ENCODE assay signal across 31 cellular contexts in the genomic region with DNA sequence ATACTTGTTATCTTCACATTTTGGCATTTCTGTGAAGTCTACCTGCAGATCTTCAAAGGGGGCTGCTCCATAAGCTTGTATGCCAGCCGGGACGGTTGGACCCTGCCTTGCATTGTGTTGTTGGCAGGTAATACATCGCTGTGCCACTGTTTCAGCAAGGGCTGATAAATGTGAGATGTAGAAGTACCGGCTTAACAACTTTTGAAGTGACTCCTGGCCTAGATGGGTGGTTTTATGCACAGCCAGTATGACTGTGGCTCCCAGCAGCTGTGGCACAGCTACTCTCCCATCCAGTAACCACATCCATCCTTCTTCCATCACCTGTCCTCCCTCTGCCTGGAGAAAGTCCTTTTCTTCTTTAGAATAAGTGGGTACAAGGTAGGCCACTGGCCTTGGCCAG. TPM values are rescaled to one million over a fixed set of nuclear protein-coding genes. Genes with fewer than 3 reads are reported as not detected.
"Had no signal": no experiment of that assay in that cellular context is flagged by ENCODE, and none has a peak within 500 bp of the region (broad histone marks: within the 10 kb centered on the region; RNA-seq: fewer than 3 reads in every experiment).

No MANE protein-coding gene starts in this region.

- H3K27me3 ChIP-seq: brain microvascular endothelial cell had no signal

- H3K4me3 Mint-ChIP-seq: activated CD4-positive, alpha-beta memory T cell treated with anti-CD3 and anti-CD28 coated beads for 36 hours; activated CD4-positive, alpha-beta T cell treated with anti-CD3 and anti-CD28 coated beads for 36 hours; activated CD4-positive, alpha-beta T cell treated with anti-CD3 and anti-CD28 coated beads, Interleukin-2, amount 10 ng/mL, durations not matched to agents 24 days and 14 days; activated CD8-positive, alpha-beta memory T cell treated with anti-CD3 and anti-CD28 coated beads, Interleukin-2, amount 10 ng/mL, durations not matched to agents 7 days and 5 days; activated CD8-positive, alpha-beta T cell treated with anti-CD3 and anti-CD28 coated beads, Interleukin-2, amount 10 ng/mL, durations not matched to agents 7 days and 5 days; activated naive CD4-positive, alpha-beta T cell treated with anti-CD3 and anti-CD28 coated beads for 36 hours; activated naive CD4-positive, alpha-beta T cell treated with anti-CD3 and anti-CD28 coated beads, Interleukin-2, amount 50 U/mL, for 24 hours; activated naive CD8-positive, alpha-beta T cell treated with anti-CD3 and anti-CD28 coated beads for 36 hours; activated naive CD8-positive, alpha-beta T cell treated with anti-CD3 and anti-CD28 coated beads, Interleukin-2, amount 50 U/mL, for 24 hours; activated T-helper 1 cell treated with anti-CD3 and anti-CD28 coated beads, Interleukin-12 subunit alpha, Interleukin-12 subunit beta, Interleukin-2, Interleukin-4 antibody, amounts not matched to agents 30 ng/mL and 10 ng/mL and 1 ng/mL, durations not matched to agents 14 hours and 24 hours and 36 hours; central memory CD8-positive, alpha-beta T cell; effector memory CD8-positive, alpha-beta T cell had no signal

- H3K4me1 Mint-ChIP-seq: activated CD4-positive, alpha-beta T cell treated with anti-CD3 and anti-CD28 coated beads for 36 hours; activated CD4-positive, alpha-beta T cell treated with anti-CD3 and anti-CD28 coated beads, Interleukin-2, amount 10 ng/mL, durations not matched to agents 24 days and 14 days; activated CD8-positive, alpha-beta memory T cell treated with anti-CD3 and anti-CD28 coated beads, Interleukin-2, amount 10 ng/mL, durations not matched to agents 7 days and 5 days; activated naive CD8-positive, alpha-beta T cell treated with anti-CD3 and anti-CD28 coated beads for 36 hours; central memory CD8-positive, alpha-beta T cell had no signal

- H3K9me3 Mint-ChIP-seq: activated naive CD4-positive, alpha-beta T cell treated with anti-CD3 and anti-CD28 coated beads, Interleukin-2, amount 50 U/mL, for 24 hours had no signal

- H3K27ac ChIP-seq: brain microvascular endothelial cell, epithelial cell of prostate had no signal

- ATAC-seq: activated CD4-positive, alpha-beta T cell treated with anti-CD3 and anti-CD28 coated beads for 36 hours; activated CD8-positive, alpha-beta memory T cell treated with anti-CD3 and anti-CD28 coated beads, Interleukin-2, amount 10 ng/mL, durations not matched to agents 7 days and 5 days; activated CD8-positive, alpha-beta T cell treated with anti-CD3 and anti-CD28 coated beads, Interleukin-2, amount 10 ng/mL, durations not matched to agents 7 days and 5 days; activated naive CD8-positive, alpha-beta T cell treated with anti-CD3 and anti-CD28 coated beads, Interleukin-2, amount 50 U/mL, for 24 hours; effector memory CD8-positive, alpha-beta T cell; esophagus mucosa had no signal

- H3K27me3 Mint-ChIP-seq: activated CD4-positive, alpha-beta memory T cell treated with anti-CD3 and anti-CD28 coated beads for 36 hours; activated CD4-positive, alpha-beta T cell treated with anti-CD3 and anti-CD28 coated beads for 36 hours; activated CD4-positive, alpha-beta T cell treated with anti-CD3 and anti-CD28 coated beads, Interleukin-2, amount 10 ng/mL, durations not matched to agents 24 days and 14 days; activated CD8-positive, alpha-beta memory T cell treated with anti-CD3 and anti-CD28 coated beads, Interleukin-2, amount 10 ng/mL, durations not matched to agents 7 days and 5 days; activated naive CD4-positive, alpha-beta T cell treated with anti-CD3 and anti-CD28 coated beads, Interleukin-2, amount 50 U/mL, for 24 hours; activated naive CD8-positive, alpha-beta T cell treated with anti-CD3 and anti-CD28 coated beads for 36 hours; activated naive CD8-positive, alpha-beta T cell treated with anti-CD3 and anti-CD28 coated beads, Interleukin-2, amount 50 U/mL, for 24 hours; central memory CD8-positive, alpha-beta T cell; effector memory CD8-positive, alpha-beta T cell had no signal

- DNase-seq: activated CD4-positive, alpha-beta memory T cell treated with anti-CD3 and anti-CD28 coated beads for 36 hours; activated CD4-positive, alpha-beta T cell treated with anti-CD3 and anti-CD28 coated beads for 36 hours; activated CD4-positive, alpha-beta T cell treated with anti-CD3 and anti-CD28 coated beads, Interleukin-2, amount 10 ng/mL, durations not matched to agents 24 days and 14 days; activated CD4-positive, CD25-positive, alpha-beta regulatory T cell; activated CD4-positive, CD25-positive, alpha-beta regulatory T cell treated with anti-CD3 and anti-CD28 coated beads, Interleukin-2, amount 50 U/mL, for 72 hours; activated CD8-positive, alpha-beta memory T cell treated with anti-CD3 and anti-CD28 coated beads, Interleukin-2, amount 10 ng/mL, durations not matched to agents 7 days and 5 days; activated CD8-positive, alpha-beta memory T cell treated with anti-CD3 and anti-CD28 coated beads, Interleukin-2, amount 50 U/mL, for 4 hours; activated CD8-positive, alpha-beta T cell treated with anti-CD3 and anti-CD28 coated beads, Interleukin-2, amount 10 ng/mL, durations not matched to agents 7 days and 5 days; activated effector memory CD4-positive, alpha-beta T cell treated with anti-CD3 and anti-CD28 coated beads, Interleukin-2, amount 50 U/mL, for 16 hours; activated naive CD4-positive, alpha-beta T cell treated with anti-CD3 and anti-CD28 coated beads for 36 hours; activated naive CD8-positive, alpha-beta T cell treated with anti-CD3 and anti-CD28 coated beads for 36 hours; activated naive CD8-positive, alpha-beta T cell treated with anti-CD3 and anti-CD28 coated beads, Interleukin-2, amount 50 U/mL, for 24 hours; activated T-cell treated with anti-CD3 and anti-CD28 coated beads, Interleukin-2, amount 50 U/mL, for 1 hour; activated T-cell treated with anti-CD3 and anti-CD28 coated beads, Interleukin-2, amount 50 U/mL, for 48 hours; amniotic stem cell; anterior cingulate cortex; brain microvascular endothelial cell; cortex of kidney; dermis blood vessel endothelial cell; effector CD4-positive, alpha-beta T cell; effector memory CD8-positive, alpha-beta T cell; foreskin fibroblast; head of caudate nucleus; T-helper 2 cell had no signal

- H3K27ac Mint-ChIP-seq: activated CD4-positive, alpha-beta memory T cell treated with anti-CD3 and anti-CD28 coated beads for 36 hours; activated CD4-positive, alpha-beta T cell treated with anti-CD3 and anti-CD28 coated beads for 36 hours; activated CD4-positive, alpha-beta T cell treated with anti-CD3 and anti-CD28 coated beads, Interleukin-2, amount 10 ng/mL, durations not matched to agents 24 days and 14 days; activated CD8-positive, alpha-beta memory T cell treated with anti-CD3 and anti-CD28 coated beads, Interleukin-2, amount 10 ng/mL, durations not matched to agents 7 days and 5 days; activated CD8-positive, alpha-beta T cell treated with anti-CD3 and anti-CD28 coated beads, Interleukin-2, amount 10 ng/mL, durations not matched to agents 7 days and 5 days; activated naive CD4-positive, alpha-beta T cell treated with anti-CD3 and anti-CD28 coated beads for 36 hours; activated naive CD4-positive, alpha-beta T cell treated with anti-CD3 and anti-CD28 coated beads, Interleukin-2, amount 50 U/mL, for 24 hours; activated naive CD8-positive, alpha-beta T cell treated with anti-CD3 and anti-CD28 coated beads for 36 hours; activated naive CD8-positive, alpha-beta T cell treated with anti-CD3 and anti-CD28 coated beads, Interleukin-2, amount 50 U/mL, for 24 hours; activated T-helper 1 cell treated with anti-CD3 and anti-CD28 coated beads, Interleukin-12 subunit alpha, Interleukin-12 subunit beta, Interleukin-2, Interleukin-4 antibody, amounts not matched to agents 30 ng/mL and 10 ng/mL and 1 ng/mL, durations not matched to agents 14 hours and 24 hours and 36 hours; activated T-helper 2 cell treated with anti-CD3 and anti-CD28 coated beads, Interferon-gamma antibody, Interleukin-2, Interleukin-4, amounts not matched to agents 10 μg/mL and 5 μg/mL and 100 μg/mL, durations not matched to agents 14 hours and 24 hours and 36 hours; effector memory CD8-positive, alpha-beta T cell had no signal

RNA-seq across cellular contexts. Expression of gene ZNF700, which starts 19.7 kb away (rescaled TPM):
- total RNA-seq: astrocyte had no signal

RNA-seq across cellular contexts. Expression of gene ZNF763, which starts 20.2 kb away (rescaled TPM):
- total RNA-seq: astrocyte had no signal

RNA-seq across cellular contexts. Expression of gene ZNF69, which starts 57.1 kb away (rescaled TPM):
- total RNA-seq: astrocyte had no signal
